In genomic region chr3:39808467-39809180, GRCh38 we compare ENCODE assay signal across 9 cellular contexts. TPM values are rescaled to one million over a fixed set of nuclear protein-coding genes. Genes with fewer than 3 reads are reported as not detected.
DNase-seq lines count a peak whose midpoint lies in the region; ATAC-seq and TF ChIP-seq lines count a peak whose summit lies in the region.
"Had no signal": no experiment of that assay in that cellular context is flagged by ENCODE, and none has a peak within 500 bp of the region (broad histone marks: within the 10 kb centered on the region; RNA-seq: fewer than 3 reads in every experiment).

No MANE protein-coding gene starts in this region.

- TF ChIP-seq CTCF in uterus (IDR thresholded peaks at IDR 0.05): no peak

- H3K27ac ChIP-seq in mesodermal cell (ENCODE audit: low read depth, low read length, severe bottlenecking) (no peak overlapping the region), uterus (peak overlapping the region in 1 of 2 donors; percentile 35)

- no peaks in the 10 kb centered on the region for H3K36me3 ChIP-seq in mesodermal cell (ENCODE audit: control insufficient read depth, insufficient read depth, low read length)
- H3K36me3 ChIP-seq in uterus: no peaks in the 10 kb centered on the region

- H3K9me3 ChIP-seq in mesodermal cell (ENCODE audit: control insufficient read depth, low read length) (no peaks in the 10 kb centered on the region), uterus (no peaks in the 10 kb centered on the region)

- H3K27me3 ChIP-seq in uterus: no peaks in the 10 kb centered on the region

- intact Hi-C loops in uterus (cut with DNase I; ENCODE audit: low total_unique reads): no loop called here

- DNase-seq in NCI-H1092 treated with DMSO at 0.1 percent for 48 hours (lab: John Stamatoyannopoulos, UW) (peak; percentile 32), NCI-H1092 (lab: John Stamatoyannopoulos, UW) (no peak), Kasumi-1 (lab: John Stamatoyannopoulos, UW) (peak; percentile 51 to 60), ecto neural progenitor cell (ENCODE audit: low spot score) (peak; percentile 81), uterus (no peak), NCI-H2227 treated with DMSO at 0.1 percent for 48 hours (lab: John Stamatoyannopoulos, UW) (no peak)

- TF ChIP-seq POLR2A in uterus (IDR thresholded peaks at IDR 0.05): no peak

- peak overlapping the region; percentile 25 for H3K4me3 ChIP-seq in mesodermal cell (ENCODE audit: extremely low read depth, insufficient read depth, low read length, poor library complexity, severe bottlenecking)
- peak overlapping the region; percentile 21 to 42 for H3K4me3 ChIP-seq in uterus

- H3K4me1 ChIP-seq in mesodermal cell (ENCODE audit: control insufficient read depth, insufficient read depth, low read length, poor library complexity, severe bottlenecking) (no peaks in the 10 kb centered on the region), uterus (peaks cover 0 to 12% of the 10 kb centered on the region in 2 donors)

- no peak for ATAC-seq in GM18868 (IDR thresholded peaks at IDR 0.05; ENCODE audit: unreplicated experiment)

- 1 to 4% methylated on average over 23 to 25 of the region's 26 CpGs for WGBS in mesodermal cell (ENCODE audit: insufficient coverage in 2 of 2), 2 experiments

RNA-seq across cellular contexts. Expression of gene MYRIP, which starts 0.8 kb away (rescaled TPM):
- 0.22 TPM for polyA plus RNA-seq in mesodermal cell (2013, experiment 1 of 2)
- not detected for polyA plus RNA-seq in mesodermal cell (2013, experiment 2 of 2)
- total RNA-seq in uterus: 10 to 100 TPM in 2 of 4 donors, 1 to 10 TPM in 2; 3.5 to 31.1 (median 12.1) TPM
- polyA plus RNA-seq: AG04450 had no signal

Comparison
In these comparisons a context has a peak if more than half of its experiments do, and no peak if none do; other contexts are left out.
1. DNase-seq: peak in NCI-H1092 treated with DMSO at 0.1 percent for 48 hours (single experiment), Kasumi-1 (2 of 2) and ecto neural progenitor cell (single experiment); none in NCI-H1092 (single experiment), uterus (0 of 2) and NCI-H2227 treated with DMSO at 0.1 percent for 48 hours (single experiment).